Comparison of ENCODE assay signal across 1 cellular context in the genomic region with DNA sequence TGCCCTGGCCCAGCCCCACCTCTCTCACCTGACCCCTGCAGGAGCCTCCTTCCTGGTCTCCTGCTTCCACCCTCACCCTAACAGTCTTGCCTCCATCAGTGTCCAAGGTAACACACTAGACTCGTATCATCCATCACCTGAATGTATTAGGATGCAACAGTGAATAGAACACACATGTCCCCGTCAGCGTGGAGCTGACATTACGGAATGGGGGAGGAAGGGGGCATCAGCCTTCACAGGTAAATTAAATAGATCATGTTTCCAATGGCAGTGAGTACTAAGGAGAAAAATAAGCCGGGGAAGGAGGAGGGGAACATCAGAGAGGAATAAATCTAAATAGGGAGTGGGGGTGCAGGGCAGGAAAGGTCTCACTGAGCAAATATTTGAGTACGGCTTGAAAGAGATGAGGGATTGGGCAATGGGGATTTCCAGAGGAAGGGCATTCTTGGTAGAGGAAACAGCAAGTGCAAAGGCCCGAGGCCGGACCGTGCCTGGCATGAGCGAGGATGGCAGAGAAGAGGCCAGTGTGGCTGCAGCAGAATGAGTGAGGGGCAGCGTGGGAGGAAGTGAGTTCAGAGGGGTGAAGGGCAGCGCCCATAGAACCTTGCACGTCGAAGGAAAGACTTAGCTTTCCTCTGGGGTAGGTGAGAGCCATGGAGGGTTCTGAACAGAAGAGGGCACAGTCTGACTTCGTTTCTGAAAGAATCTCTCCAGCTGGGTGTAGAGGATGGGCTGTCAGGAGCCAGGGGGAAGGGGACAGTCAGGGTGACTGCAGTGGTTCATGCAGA.
A peak's percentile ranks its signal among the peaks of the same experiment; 100 is the strongest.
TF ChIP-seq lines count a peak whose summit lies in the region.

No MANE protein-coding gene starts in this region.

TF ChIP-seq in HepG2, 621 proteins besides CTCF, POLR2A, EP300 and RAD21 (continued from another document and continues in another):
- TF ChIP-seq, protein P1, sequence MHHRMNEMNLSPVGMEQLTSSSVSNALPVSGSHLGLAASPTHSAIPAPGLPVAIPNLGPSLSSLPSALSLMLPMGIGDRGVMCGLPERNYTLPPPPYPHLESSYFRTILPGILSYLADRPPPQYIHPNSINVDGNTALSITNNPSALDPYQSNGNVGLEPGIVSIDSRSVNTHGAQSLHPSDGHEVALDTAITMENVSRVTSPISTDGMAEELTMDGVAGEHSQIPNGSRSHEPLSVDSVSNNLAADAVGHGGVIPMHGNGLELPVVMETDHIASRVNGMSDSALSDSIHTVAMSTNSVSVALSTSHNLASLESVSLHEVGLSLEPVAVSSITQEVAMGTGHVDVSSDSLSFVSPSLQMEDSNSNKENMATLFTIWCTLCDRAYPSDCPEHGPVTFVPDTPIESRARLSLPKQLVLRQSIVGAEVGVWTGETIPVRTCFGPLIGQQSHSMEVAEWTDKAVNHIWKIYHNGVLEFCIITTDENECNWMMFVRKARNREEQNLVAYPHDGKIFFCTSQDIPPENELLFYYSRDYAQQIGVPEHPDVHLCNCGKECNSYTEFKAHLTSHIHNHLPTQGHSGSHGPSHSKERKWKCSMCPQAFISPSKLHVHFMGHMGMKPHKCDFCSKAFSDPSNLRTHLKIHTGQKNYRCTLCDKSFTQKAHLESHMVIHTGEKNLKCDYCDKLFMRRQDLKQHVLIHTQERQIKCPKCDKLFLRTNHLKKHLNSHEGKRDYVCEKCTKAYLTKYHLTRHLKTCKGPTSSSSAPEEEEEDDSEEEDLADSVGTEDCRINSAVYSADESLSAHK (CRISPR knock-in tag; IDR thresholded peaks at IDR 0.05; ENCODE audit: borderline replicate concordance), result no peak
- TF ChIP-seq, protein P2, sequence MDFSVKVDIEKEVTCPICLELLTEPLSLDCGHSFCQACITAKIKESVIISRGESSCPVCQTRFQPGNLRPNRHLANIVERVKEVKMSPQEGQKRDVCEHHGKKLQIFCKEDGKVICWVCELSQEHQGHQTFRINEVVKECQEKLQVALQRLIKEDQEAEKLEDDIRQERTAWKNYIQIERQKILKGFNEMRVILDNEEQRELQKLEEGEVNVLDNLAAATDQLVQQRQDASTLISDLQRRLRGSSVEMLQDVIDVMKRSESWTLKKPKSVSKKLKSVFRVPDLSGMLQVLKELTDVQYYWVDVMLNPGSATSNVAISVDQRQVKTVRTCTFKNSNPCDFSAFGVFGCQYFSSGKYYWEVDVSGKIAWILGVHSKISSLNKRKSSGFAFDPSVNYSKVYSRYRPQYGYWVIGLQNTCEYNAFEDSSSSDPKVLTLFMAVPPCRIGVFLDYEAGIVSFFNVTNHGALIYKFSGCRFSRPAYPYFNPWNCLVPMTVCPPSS (IDR thresholded peaks at IDR 0.05), result no peak
- TF ChIP-seq ZNF713 (CRISPR knock-in tag; IDR thresholded peaks at IDR 0.05), result peak; percentile 66; the same call in 1 of the 2 replicates
- peak; percentile 52; the same call in 1 of the 2 replicates for TF ChIP-seq ZFY (CRISPR knock-in tag; IDR thresholded peaks at IDR 0.05)
- TF ChIP-seq, protein P3, sequence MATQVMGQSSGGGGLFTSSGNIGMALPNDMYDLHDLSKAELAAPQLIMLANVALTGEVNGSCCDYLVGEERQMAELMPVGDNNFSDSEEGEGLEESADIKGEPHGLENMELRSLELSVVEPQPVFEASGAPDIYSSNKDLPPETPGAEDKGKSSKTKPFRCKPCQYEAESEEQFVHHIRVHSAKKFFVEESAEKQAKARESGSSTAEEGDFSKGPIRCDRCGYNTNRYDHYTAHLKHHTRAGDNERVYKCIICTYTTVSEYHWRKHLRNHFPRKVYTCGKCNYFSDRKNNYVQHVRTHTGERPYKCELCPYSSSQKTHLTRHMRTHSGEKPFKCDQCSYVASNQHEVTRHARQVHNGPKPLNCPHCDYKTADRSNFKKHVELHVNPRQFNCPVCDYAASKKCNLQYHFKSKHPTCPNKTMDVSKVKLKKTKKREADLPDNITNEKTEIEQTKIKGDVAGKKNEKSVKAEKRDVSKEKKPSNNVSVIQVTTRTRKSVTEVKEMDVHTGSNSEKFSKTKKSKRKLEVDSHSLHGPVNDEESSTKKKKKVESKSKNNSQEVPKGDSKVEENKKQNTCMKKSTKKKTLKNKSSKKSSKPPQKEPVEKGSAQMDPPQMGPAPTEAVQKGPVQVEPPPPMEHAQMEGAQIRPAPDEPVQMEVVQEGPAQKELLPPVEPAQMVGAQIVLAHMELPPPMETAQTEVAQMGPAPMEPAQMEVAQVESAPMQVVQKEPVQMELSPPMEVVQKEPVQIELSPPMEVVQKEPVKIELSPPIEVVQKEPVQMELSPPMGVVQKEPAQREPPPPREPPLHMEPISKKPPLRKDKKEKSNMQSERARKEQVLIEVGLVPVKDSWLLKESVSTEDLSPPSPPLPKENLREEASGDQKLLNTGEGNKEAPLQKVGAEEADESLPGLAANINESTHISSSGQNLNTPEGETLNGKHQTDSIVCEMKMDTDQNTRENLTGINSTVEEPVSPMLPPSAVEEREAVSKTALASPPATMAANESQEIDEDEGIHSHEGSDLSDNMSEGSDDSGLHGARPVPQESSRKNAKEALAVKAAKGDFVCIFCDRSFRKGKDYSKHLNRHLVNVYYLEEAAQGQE (IDR thresholded peaks at IDR 0.05; ENCODE audit: borderline replicate concordance in 1 of 2, low read depth in 1 of 2, low read length in 2 of 2), result peak in 1 of 2 experiments; percentile 84; a peak in 2 of 4 replicates
- TF ChIP-seq KDM1A (CRISPR knock-in tag; IDR thresholded peaks at IDR 0.05), result peak; percentile 96
- peak; percentile 80; the same call in 1 of the 2 replicates for TF ChIP-seq ZNF160 (CRISPR knock-in tag; IDR thresholded peaks at IDR 0.05)
- peak; percentile 98 for TF ChIP-seq MEF2D (CRISPR knock-in tag; IDR thresholded peaks at IDR 0.05)
- TF ChIP-seq, protein P4, sequence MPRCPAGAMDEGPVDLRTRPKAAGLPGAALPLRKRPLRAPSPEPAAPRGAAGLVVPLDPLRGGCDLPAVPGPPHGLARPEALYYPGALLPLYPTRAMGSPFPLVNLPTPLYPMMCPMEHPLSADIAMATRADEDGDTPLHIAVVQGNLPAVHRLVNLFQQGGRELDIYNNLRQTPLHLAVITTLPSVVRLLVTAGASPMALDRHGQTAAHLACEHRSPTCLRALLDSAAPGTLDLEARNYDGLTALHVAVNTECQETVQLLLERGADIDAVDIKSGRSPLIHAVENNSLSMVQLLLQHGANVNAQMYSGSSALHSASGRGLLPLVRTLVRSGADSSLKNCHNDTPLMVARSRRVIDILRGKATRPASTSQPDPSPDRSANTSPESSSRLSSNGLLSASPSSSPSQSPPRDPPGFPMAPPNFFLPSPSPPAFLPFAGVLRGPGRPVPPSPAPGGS (CRISPR knock-in tag; IDR thresholded peaks at IDR 0.05), result peak; percentile 99
- peak; percentile 91 for TF ChIP-seq ZNF703 (CRISPR knock-in tag; IDR thresholded peaks at IDR 0.05; ENCODE audit: borderline replicate concordance)
- TF ChIP-seq MATR3 (CRISPR knock-in tag; IDR thresholded peaks at IDR 0.05), result no peak
- peak; percentile 99 for TF ChIP-seq NFKBIZ (CRISPR knock-in tag; IDR thresholded peaks at IDR 0.05)
- peak; percentile 97; the same call in 1 of the 2 replicates for TF ChIP-seq ZNF44 (CRISPR knock-in tag; IDR thresholded peaks at IDR 0.05)
- no peak for TF ChIP-seq ZNF530 (CRISPR knock-in tag; IDR thresholded peaks at IDR 0.05; ENCODE audit: low read depth)
- peak; percentile 74; the same call in 1 of the 2 replicates for TF ChIP-seq LCORL (IDR thresholded peaks at IDR 0.05)
- TF ChIP-seq LCORL (CRISPR knock-in tag; IDR thresholded peaks at IDR 0.05), result peak; percentile 95
- peak; percentile 100 for TF ChIP-seq NR2F6 (IDR thresholded peaks at IDR 0.05)
- peak; percentile 100 for TF ChIP-seq NR2F6 (CRISPR knock-in tag; IDR thresholded peaks at IDR 0.05)
- no peak for TF ChIP-seq ZNF256 (CRISPR knock-in tag; conservative IDR thresholded peaks at IDR 0.05)
- TF ChIP-seq, protein P5, sequence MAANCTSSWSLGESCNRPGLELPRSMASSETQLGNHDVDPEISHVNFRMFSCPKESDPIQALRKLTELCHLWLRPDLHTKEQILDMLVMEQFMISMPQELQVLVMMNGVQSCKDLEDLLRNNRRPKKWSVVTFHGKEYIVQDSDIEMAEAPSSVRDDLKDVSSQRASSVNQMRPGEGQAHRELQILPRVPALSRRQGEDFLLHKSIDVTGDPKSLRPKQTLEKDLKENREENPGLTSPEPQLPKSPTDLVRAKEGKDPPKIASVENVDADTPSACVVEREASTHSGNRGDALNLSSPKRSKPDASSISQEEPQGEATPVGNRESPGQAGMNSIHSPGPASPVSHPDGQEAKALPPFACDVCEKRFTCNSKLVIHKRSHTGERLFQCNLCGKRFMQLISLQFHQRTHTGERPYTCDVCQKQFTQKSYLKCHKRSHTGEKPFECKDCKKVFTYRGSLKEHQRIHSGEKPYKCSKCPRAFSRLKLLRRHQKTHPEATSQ (CRISPR knock-in tag; IDR thresholded peaks at IDR 0.05; ENCODE audit: borderline replicate concordance), result peak; percentile 80; the same call in 1 of the 2 replicates
- TF ChIP-seq YEATS4 (CRISPR knock-in tag; IDR thresholded peaks at IDR 0.05; ENCODE audit: borderline replicate concordance), result no peak
- no peak for TF ChIP-seq SNAPC2 (CRISPR knock-in tag; IDR thresholded peaks at IDR 0.05)
- peak; percentile 78; the same call in 1 of the 2 replicates for TF ChIP-seq ZNF333 (CRISPR knock-in tag; IDR thresholded peaks at IDR 0.05; ENCODE audit: borderline replicate concordance)
- TF ChIP-seq, protein P6, sequence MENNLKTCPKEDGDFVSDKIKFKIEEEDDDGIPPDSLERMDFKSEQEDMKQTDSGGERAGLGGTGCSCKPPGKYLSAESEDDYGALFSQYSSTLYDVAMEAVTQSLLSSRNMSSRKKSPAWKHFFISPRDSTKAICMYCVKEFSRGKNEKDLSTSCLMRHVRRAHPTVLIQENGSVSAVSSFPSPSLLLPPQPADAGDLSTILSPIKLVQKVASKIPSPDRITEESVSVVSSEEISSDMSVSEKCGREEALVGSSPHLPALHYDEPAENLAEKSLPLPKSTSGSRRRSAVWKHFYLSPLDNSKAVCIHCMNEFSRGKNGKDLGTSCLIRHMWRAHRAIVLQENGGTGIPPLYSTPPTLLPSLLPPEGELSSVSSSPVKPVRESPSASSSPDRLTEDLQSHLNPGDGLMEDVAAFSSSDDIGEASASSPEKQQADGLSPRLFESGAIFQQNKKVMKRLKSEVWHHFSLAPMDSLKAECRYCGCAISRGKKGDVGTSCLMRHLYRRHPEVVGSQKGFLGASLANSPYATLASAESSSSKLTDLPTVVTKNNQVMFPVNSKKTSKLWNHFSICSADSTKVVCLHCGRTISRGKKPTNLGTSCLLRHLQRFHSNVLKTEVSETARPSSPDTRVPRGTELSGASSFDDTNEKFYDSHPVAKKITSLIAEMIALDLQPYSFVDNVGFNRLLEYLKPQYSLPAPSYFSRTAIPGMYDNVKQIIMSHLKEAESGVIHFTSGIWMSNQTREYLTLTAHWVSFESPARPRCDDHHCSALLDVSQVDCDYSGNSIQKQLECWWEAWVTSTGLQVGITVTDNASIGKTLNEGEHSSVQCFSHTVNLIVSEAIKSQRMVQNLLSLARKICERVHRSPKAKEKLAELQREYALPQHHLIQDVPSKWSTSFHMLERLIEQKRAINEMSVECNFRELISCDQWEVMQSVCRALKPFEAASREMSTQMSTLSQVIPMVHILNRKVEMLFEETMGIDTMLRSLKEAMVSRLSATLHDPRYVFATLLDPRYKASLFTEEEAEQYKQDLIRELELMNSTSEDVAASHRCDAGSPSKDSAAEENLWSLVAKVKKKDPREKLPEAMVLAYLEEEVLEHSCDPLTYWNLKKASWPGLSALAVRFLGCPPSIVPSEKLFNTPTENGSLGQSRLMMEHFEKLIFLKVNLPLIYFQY (CRISPR knock-in tag; IDR thresholded peaks at IDR 0.05; ENCODE audit: borderline replicate concordance), result peak; percentile 66
- TF ChIP-seq SRF (IDR thresholded peaks at IDR 0.05; ENCODE audit: low read depth, low read length), result peak; percentile 68
- TF ChIP-seq, protein P7, sequence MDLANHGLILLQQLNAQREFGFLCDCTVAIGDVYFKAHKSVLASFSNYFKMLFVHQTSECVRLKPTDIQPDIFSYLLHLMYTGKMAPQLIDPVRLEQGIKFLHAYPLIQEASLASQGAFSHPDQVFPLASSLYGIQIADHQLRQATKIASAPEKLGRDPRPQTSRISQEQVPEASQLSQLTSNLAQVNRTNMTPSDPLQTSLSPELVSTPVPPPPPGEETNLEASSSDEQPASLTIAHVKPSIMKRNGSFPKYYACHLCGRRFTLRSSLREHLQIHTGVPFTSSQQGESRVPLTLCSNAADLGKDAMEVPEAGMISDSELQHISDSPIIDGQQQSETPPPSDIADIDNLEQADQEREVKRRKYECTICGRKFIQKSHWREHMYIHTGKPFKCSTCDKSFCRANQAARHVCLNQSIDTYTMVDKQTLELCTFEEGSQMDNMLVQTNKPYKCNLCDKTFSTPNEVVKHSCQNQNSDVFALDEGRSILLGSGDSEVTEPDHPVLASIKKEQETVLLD (CRISPR knock-in tag; IDR thresholded peaks at IDR 0.05; ENCODE audit: low read depth), result peak; percentile 58; the same call in 1 of the 2 replicates
- TF ChIP-seq CBX1 (IDR thresholded peaks at IDR 0.05; ENCODE audit: low read depth), result peak; percentile 82
- peak; percentile 97; the same call in 1 of the 2 replicates for TF ChIP-seq ZNF430 (CRISPR knock-in tag; IDR thresholded peaks at IDR 0.05)
- TF ChIP-seq FOXA1 (IDR thresholded peaks at IDR 0.05), result peak; percentile 83
- TF ChIP-seq FOXA1 (CRISPR knock-in tag; IDR thresholded peaks at IDR 0.05), result peak; percentile 98
- TF ChIP-seq ZNF10 (CRISPR knock-in tag; IDR thresholded peaks at IDR 0.05; ENCODE audit: borderline replicate concordance, low read depth), result no peak
- TF ChIP-seq HOXA3 (CRISPR knock-in tag; IDR thresholded peaks at IDR 0.05), result peak; percentile 80; the same call in 1 of the 2 replicates
- TF ChIP-seq, protein P8, sequence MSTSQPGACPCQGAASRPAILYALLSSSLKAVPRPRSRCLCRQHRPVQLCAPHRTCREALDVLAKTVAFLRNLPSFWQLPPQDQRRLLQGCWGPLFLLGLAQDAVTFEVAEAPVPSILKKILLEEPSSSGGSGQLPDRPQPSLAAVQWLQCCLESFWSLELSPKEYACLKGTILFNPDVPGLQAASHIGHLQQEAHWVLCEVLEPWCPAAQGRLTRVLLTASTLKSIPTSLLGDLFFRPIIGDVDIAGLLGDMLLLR (CRISPR knock-in tag; IDR thresholded peaks at IDR 0.05), result peak; percentile 38; the same call in 1 of the 2 replicates
- no peak for TF ChIP-seq RBAK (CRISPR knock-in tag; IDR thresholded peaks at IDR 0.05)
- no peak for TF ChIP-seq SRSF9 (IDR thresholded peaks at IDR 0.05; ENCODE audit: borderline replicate concordance, insufficient read depth, low read depth, low read length, poor library complexity, severe bottlenecking)
- TF ChIP-seq ZNF747 (CRISPR knock-in tag; IDR thresholded peaks at IDR 0.05; ENCODE audit: borderline replicate concordance), result no peak
- TF ChIP-seq SNAI1 (CRISPR knock-in tag; IDR thresholded peaks at IDR 0.05; ENCODE audit: borderline replicate concordance), result peak; percentile 97
- peak; percentile 98 for TF ChIP-seq HIVEP1 (CRISPR knock-in tag; IDR thresholded peaks at IDR 0.05)
- TF ChIP-seq CCAR2 (optimal IDR thresholded peaks at IDR 0.05; ENCODE audit: low read depth, low read length), result peak; percentile 97
